In the genomic region with DNA sequence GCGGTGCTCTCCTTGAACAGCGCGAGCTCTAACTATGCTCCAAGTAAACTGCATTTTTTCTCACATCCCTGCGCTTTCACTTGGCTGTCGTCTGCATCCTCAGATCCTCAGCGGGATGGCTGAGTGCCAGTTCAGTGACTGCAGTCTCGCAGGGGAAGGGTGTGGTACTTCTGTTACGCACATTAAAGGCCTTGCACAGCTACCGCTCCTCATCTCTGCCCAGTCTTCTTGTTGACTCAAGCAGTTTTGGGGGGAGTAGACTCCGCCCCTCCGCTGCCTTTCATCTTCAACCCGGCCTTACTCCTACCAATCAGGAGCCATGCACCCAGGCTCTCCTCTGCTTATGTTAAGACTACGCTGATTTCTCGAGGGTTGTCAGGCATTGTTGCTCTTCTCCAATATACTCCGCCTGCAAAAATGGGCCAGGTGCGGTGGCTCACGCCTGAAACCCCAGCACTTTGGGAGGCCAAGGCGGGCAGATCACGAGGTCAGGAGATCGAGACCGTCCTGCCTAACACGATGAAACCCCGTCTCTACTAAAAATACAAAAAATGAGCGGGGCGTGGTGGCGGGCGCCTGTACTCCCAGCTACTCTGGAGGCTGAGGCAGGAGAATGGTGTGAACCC, we compare ENCODE assay signal across 8 cellular contexts. TPM values are rescaled to one million over a fixed set of nuclear protein-coding genes. Genes with fewer than 3 reads are reported as not detected.
DNase-seq lines count a peak whose midpoint lies in the region; ATAC-seq and TF ChIP-seq lines count a peak whose summit lies in the region.

No MANE protein-coding gene starts in this region.

- peaks cover 17 to 38% (median 36%) of the 10 kb centered on the region in 4 donors for H3K36me3 ChIP-seq in upper lobe of left lung

- intact Hi-C loops in posterior cingulate gyrus (cut with DNase I), result loop anchor here (10.0 kb wide), 1 partner anchor 52 kb away; a partner anchor contains a TSS

- TF ChIP-seq CTCF in fibroblast of pulmonary artery (IDR thresholded peaks at IDR 0.05; ENCODE audit: low read length, missing control alignments), result no peak
- TF ChIP-seq CTCF in upper lobe of left lung (IDR thresholded peaks at IDR 0.05), result no peak

- no peak for TF ChIP-seq EP300 in upper lobe of left lung (IDR thresholded peaks at IDR 0.05)

- WGBS in upper lobe of left lung, 2 donors, result 54 to 60% methylated on average over 24 to 27 of the region's 27 CpGs

- H3K4me3 ChIP-seq in fibroblast of pulmonary artery (replicated peaks; ENCODE audit: low read depth, low read length) (no peak overlapping the region), upper lobe of left lung (peak overlapping the region in 2 of 4 donors; percentile 10 to 12)

- peak overlapping the region; percentile 82 to 91 (median 88) for H3K27ac ChIP-seq in upper lobe of left lung

- no peaks in the 10 kb centered on the region for H3K9me3 ChIP-seq in upper lobe of left lung

- DNase-seq in CD1c-positive myeloid dendritic cell (ENCODE audit: extremely low spot score) (peak; percentile 76), NCI-H2171 treated with DMSO at 0.1 percent for 48 hours (lab: John Stamatoyannopoulos, UW) (peak; percentile 88), activated T-cell treated with anti-CD3 and anti-CD28 coated beads for 48 hours (ENCODE audit: low read depth) (peak; percentile 71), fibroblast of pulmonary artery (ENCODE audit: low read depth) (peak; percentile 90), posterior cingulate gyrus (peak in 8 of 10 donors; percentile 45 to 94 (median 72)), upper lobe of left lung (peak in 1 of 2 donors; percentile 79)

- ATAC-seq in upper lobe of left lung (ENCODE audit: low FRiP score in 2 of 2) (peak; percentile 32 to 80), GM21528 (IDR thresholded peaks at IDR 0.05; ENCODE audit: low FRiP score, unreplicated experiment) (no peak), GM21515 (IDR thresholded peaks at IDR 0.05; ENCODE audit: unreplicated experiment) (no peak)

- peak in 1 of 4 donors; percentile 29 for TF ChIP-seq POLR2A in upper lobe of left lung (IDR thresholded peaks at IDR 0.05)

- peaks cover 36 to 47% (median 40%) of the 10 kb centered on the region in 4 donors for H3K4me1 ChIP-seq in upper lobe of left lung

- no peaks in the 10 kb centered on the region for H3K27me3 ChIP-seq in upper lobe of left lung

RNA-seq across cellular contexts. Expression of a gene that starts 10.0 kb away (rescaled TPM):
- total RNA-seq in upper lobe of left lung, result 100 to 1,000 TPM; 126 to 198 (median 186) TPM

RNA-seq across cellular contexts. Expression of a gene that starts 10.3 kb away (rescaled TPM):
- 10 to 100 TPM; 17.8 to 26.1 (median 22.9) TPM for total RNA-seq in upper lobe of left lung

RNA-seq across cellular contexts. Expression of a gene that starts 24.3 kb away (rescaled TPM):
- total RNA-seq in upper lobe of left lung, result 10 to 100 TPM; 10.5 to 41.0 (median 21.8) TPM

RNA-seq across cellular contexts. Expression of a gene that starts 49.3 kb away (rescaled TPM):
- total RNA-seq in upper lobe of left lung, result 10 to 100 TPM; 15.6 to 48.8 (median 24.7) TPM

RNA-seq across cellular contexts. Expression of a gene that starts 51.0 kb away (rescaled TPM):
- total RNA-seq in upper lobe of left lung, result 100 to 1,000 TPM in 4 of 6 donors, 10 to 100 TPM in 2; 40.6 to 234 (median 123) TPM

Comparison
In these comparisons a context has a peak if more than half of its experiments do, and no peak if none do; other contexts are left out.
1. ATAC-seq: peak in upper lobe of left lung (2 of 2); none in GM21528 (single experiment) and GM21515 (single experiment).